ENCODE assay signal across 8 cellular contexts in the genomic region with DNA sequence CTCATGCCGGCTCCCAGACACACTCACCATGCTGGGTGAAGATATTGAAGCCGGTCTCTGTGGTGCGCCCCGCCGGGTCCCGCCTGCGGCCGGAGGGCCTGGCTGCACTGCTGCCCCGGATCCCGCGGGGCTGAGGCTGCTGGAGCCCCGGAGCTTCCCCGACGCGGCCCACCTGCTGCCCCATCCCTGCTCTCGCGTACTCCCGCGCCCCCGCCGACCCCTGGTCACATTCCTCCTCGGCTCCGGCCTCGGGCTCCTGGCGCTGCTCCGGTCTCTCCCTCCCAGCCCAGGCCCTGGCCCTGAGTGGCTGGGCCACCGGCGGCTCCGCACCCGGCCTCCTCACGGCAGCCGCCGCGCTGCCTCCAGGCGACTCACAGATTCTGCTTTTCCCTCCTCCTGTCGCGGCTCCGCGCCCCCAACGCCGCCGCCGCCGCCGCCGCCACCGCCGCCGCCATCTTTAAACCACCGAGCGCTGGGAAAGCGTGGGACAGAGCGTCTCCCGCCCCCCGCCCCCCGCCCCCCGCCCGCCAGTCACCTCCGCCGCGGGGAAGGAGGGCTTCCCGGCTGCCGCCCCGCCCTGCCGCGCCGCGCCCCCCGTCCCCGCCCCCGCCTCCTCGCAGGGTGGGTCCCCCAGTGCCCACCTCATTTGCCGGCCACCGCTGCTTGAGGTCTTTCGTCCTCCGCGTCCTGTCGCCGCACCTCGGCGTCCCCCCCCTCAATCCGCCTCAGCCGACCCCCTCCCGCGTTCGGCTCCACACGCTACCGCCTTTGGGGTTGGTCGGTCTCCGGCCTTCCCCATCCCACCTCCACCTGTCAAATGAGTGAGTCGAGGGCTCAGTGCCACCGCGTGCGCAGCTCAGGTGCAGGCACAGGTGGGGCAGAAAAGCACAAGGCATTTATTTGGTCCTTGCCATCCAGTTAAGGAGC. TPM values are rescaled to one million over a fixed set of nuclear protein-coding genes. Genes with fewer than 3 reads are reported as not detected.
DNase-seq lines count a peak whose midpoint lies in the region; ATAC-seq and TF ChIP-seq lines count a peak whose summit lies in the region.

TSS of gene ABL2 (minus strand) at position 464 of the 927 bp plus-strand sequence. CDS start at position 184, 280 bp downstream.

- TF ChIP-seq POLR2A in Peyer's patch (IDR thresholded peaks at IDR 0.05) (no peak), gastroesophageal sphincter (IDR thresholded peaks at IDR 0.05) (no peak), thyroid gland (IDR thresholded peaks at IDR 0.05) (peak in 1 of 2 donors; percentile 45)

- H3K4me3 ChIP-seq in Peyer's patch (peak within 1 kb of the TSS; percentile 73 to 98 (median 91)), gastroesophageal sphincter (peak within 1 kb of the TSS; percentile 89 to 100), osteoblast (ENCODE audit: insufficient read depth, low read length) (peak within 1 kb of the TSS; percentile 80), thyroid gland (replicated peaks in 1 of 3) (peak within 1 kb of the TSS; percentile 85 to 97 (median 97))

- TF ChIP-seq CTCF in C4-2B (conservative IDR thresholded peaks at IDR 0.05) = no peak
- no peak for TF ChIP-seq CTCF in Peyer's patch (IDR thresholded peaks at IDR 0.05)
- no peak for TF ChIP-seq CTCF in gastroesophageal sphincter (IDR thresholded peaks at IDR 0.05)
- no peak for TF ChIP-seq CTCF in osteoblast (IDR thresholded peaks at IDR 0.05; ENCODE audit: extremely low read depth, low read depth, low read length)
- TF ChIP-seq CTCF in thyroid gland (IDR thresholded peaks at IDR 0.05) = no peak

- peak within 1 kb of the TSS; percentile 90 for H2AFZ ChIP-seq in osteoblast (ENCODE audit: low read length)

- H4K20me1 ChIP-seq in osteoblast (ENCODE audit: insufficient read depth, low read length) = peaks cover 8% of the 10 kb centered on the region

- TF ChIP-seq EP300 in gastroesophageal sphincter (IDR thresholded peaks at IDR 0.05) = no peak

- peak within 1 kb of the TSS; percentile 87 for H3K27ac ChIP-seq in C4-2B
- H3K27ac ChIP-seq in Peyer's patch = peak within 1 kb of the TSS; percentile 74 to 84 (median 78)
- peak within 1 kb of the TSS; percentile 45 to 89 (median 85) for H3K27ac ChIP-seq in gastroesophageal sphincter
- H3K27ac ChIP-seq in osteoblast (ENCODE audit: low read depth, low read length) = peak within 1 kb of the TSS; percentile 64
- H3K27ac ChIP-seq in thyroid gland = peak within 1 kb of the TSS; percentile 70 to 89 (median 86)

- peak within 1 kb of the TSS; percentile 86 for H3K4me2 ChIP-seq in osteoblast (ENCODE audit: insufficient read depth, low read length)

- H3K79me2 ChIP-seq in osteoblast (ENCODE audit: insufficient read depth, low read length) = peaks cover 40% of the 10 kb centered on the region

- peaks cover 0 to 19% (median 0%) of the 10 kb centered on the region in 4 donors for H3K4me1 ChIP-seq in Peyer's patch
- peaks cover 0 to 35% (median 12%) of the 10 kb centered on the region in 3 donors for H3K4me1 ChIP-seq in gastroesophageal sphincter
- peaks cover 19% of the 10 kb centered on the region for H3K4me1 ChIP-seq in osteoblast (ENCODE audit: insufficient read depth, low read length)
- H3K4me1 ChIP-seq in thyroid gland = no peaks in the 10 kb centered on the region

- H3K27me3 ChIP-seq in Peyer's patch = no peaks in the 10 kb centered on the region
- no peaks in the 10 kb centered on the region for H3K27me3 ChIP-seq in gastroesophageal sphincter
- no peaks in the 10 kb centered on the region for H3K27me3 ChIP-seq in osteoblast (ENCODE audit: insufficient read depth, low read length)
- no peaks in the 10 kb centered on the region for H3K27me3 ChIP-seq in thyroid gland

- peaks cover 0 to 2% (median 0%) of the 10 kb centered on the region in 3 donors for H3K36me3 ChIP-seq in Peyer's patch
- H3K36me3 ChIP-seq in gastroesophageal sphincter = peaks cover 0 to 4% of the 10 kb centered on the region in 2 donors
- H3K36me3 ChIP-seq in osteoblast (ENCODE audit: insufficient read depth, low read length) = peaks cover 1% of the 10 kb centered on the region
- H3K36me3 ChIP-seq in thyroid gland = no peaks in the 10 kb centered on the region

- peak; percentile 70 for ATAC-seq in GM19351 (IDR thresholded peaks at IDR 0.05; ENCODE audit: unreplicated experiment)
- ATAC-seq in HG03571 (IDR thresholded peaks at IDR 0.05; ENCODE audit: unreplicated experiment) = peak; percentile 53
- ATAC-seq in gastroesophageal sphincter = peak; percentile 69

- no peaks in the 10 kb centered on the region for H3K9me3 ChIP-seq in Peyer's patch
- H3K9me3 ChIP-seq in gastroesophageal sphincter = no peaks in the 10 kb centered on the region
- H3K9me3 ChIP-seq in osteoblast (ENCODE audit: low read depth, low read length) = no peaks in the 10 kb centered on the region
- no peaks in the 10 kb centered on the region for H3K9me3 ChIP-seq in thyroid gland

- DNase-seq in Peyer's patch (peak; percentile 35 to 66 (median 64)), osteoblast (ENCODE audit: insufficient read length, low spot score, missing footprints) (peak; percentile 91), thyroid gland (peak; percentile 51 to 64)
- DNase-seq in activated gamma-delta T cell treated with anti-CD3 and anti-CD28 coated beads, Interleukin-2, amount 50 U/mL, for 16 hours (ENCODE audit: low read depth) = peak; percentile 19

- 0% methylated on average over 9 of the region's 94 CpGs; no CpG with 5 or more reads in 1 of the 2 donors for WGBS in gastroesophageal sphincter (ENCODE audit: low coverage in 1 of 2), 2 donors
- WGBS in thyroid gland, 2 donors = 0% methylated on average over 18 to 26 of the region's 94 CpGs

- intact Hi-C loops in thyroid gland (cut with DNase I) = no loop called here

RNA-seq across cellular contexts. Expression of gene ABL2, which starts in this region (rescaled TPM):
- total RNA-seq in Peyer's patch (10 to 100 TPM in 3 of 4 donors, 1 to 10 TPM in 1; 9.6 to 25.6 (median 12.1) TPM), gastroesophageal sphincter (10 to 100 TPM; 11.8 to 22.2 (median 17.2) TPM), osteoblast (87.2 and 92.2 TPM in 2 replicates), thyroid gland (10 to 100 TPM; 11.8 to 21.2 (median 18.9) TPM)

Comparison
In these comparisons a context has a peak if more than half of its experiments do, and no peak if none do; other contexts are left out.
1. Peak in every context shown above with its lines: DNase-seq, ATAC-seq, H3K4me3 ChIP-seq and H3K27ac ChIP-seq.
2. DNase-seq: peak in every context shown above with its lines; median percentile 91 in osteoblast; 64 in Peyer's patch; 58 in thyroid gland; 19 in activated gamma-delta T cell treated with anti-CD3 and anti-CD28 coated beads, Interleukin-2, amount 50 U/mL, for 16 hours.